1 cellular context compared by ENCODE assay signal in the genomic region with DNA sequence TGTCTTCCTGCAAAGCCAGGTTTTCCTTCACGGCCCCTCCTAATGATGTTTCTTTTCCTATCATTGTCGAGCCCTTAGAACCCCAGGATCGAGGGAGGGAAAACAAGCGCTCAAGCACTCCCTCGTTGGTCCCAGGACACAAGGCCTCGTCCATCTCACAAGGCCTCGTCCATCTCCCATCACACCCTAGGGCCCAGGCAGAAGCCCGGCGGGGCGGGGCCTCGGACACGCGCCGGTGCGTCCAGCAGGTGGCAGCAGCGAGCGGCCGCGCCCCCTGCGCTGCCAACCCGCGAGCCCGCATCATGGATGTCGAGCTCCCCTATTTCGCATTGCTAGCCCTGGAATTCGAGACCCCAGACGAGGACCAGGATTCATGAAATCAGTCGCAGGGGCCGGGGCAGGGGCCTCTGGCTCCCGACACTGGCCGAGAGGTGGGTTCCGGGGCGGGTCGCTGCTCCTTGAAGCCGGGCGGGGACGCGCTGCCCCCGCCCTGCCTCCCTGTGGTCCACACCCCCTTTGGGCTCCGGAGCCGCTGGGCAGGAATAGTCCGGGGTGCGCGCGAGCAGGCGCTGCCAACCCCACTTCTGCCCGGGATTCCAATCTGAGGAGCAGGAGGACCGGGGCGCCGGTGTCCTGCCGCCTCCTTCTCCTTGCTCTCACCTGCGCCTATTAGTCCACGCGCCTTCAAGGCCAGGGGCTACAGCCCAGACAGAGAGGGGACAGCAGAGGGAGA.
TF ChIP-seq lines count a peak whose summit lies in the region.

A gene (plus strand): TSS at position 270 of the 733 bp plus-strand sequence. CDS start 603 bp downstream, outside the sequence.

TF ChIP-seq in WTC11, 78 proteins besides CTCF, POLR2A, EP300 and RAD21 (continued from another document):
- TF ChIP-seq, protein P1, sequence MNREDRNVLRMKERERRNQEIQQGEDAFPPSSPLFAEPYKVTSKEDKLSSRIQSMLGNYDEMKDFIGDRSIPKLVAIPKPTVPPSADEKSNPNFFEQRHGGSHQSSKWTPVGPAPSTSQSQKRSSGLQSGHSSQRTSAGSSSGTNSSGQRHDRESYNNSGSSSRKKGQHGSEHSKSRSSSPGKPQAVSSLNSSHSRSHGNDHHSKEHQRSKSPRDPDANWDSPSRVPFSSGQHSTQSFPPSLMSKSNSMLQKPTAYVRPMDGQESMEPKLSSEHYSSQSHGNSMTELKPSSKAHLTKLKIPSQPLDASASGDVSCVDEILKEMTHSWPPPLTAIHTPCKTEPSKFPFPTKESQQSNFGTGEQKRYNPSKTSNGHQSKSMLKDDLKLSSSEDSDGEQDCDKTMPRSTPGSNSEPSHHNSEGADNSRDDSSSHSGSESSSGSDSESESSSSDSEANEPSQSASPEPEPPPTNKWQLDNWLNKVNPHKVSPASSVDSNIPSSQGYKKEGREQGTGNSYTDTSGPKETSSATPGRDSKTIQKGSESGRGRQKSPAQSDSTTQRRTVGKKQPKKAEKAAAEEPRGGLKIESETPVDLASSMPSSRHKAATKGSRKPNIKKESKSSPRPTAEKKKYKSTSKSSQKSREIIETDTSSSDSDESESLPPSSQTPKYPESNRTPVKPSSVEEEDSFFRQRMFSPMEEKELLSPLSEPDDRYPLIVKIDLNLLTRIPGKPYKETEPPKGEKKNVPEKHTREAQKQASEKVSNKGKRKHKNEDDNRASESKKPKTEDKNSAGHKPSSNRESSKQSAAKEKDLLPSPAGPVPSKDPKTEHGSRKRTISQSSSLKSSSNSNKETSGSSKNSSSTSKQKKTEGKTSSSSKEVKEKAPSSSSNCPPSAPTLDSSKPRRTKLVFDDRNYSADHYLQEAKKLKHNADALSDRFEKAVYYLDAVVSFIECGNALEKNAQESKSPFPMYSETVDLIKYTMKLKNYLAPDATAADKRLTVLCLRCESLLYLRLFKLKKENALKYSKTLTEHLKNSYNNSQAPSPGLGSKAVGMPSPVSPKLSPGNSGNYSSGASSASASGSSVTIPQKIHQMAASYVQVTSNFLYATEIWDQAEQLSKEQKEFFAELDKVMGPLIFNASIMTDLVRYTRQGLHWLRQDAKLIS (CRISPR knock-in tag; IDR thresholded peaks at IDR 0.05; ENCODE audit: borderline replicate concordance): peak; percentile 55; the same call in 1 of the 2 replicates
- TF ChIP-seq PRRX2 (CRISPR knock-in tag; IDR thresholded peaks at IDR 0.05): no peak
- peak; percentile 49; the same call in 1 of the 2 replicates for TF ChIP-seq ZNF121 (CRISPR knock-in tag; IDR thresholded peaks at IDR 0.05)
- TF ChIP-seq RELA (CRISPR knock-in tag; IDR thresholded peaks at IDR 0.05; ENCODE audit: borderline replicate concordance): 0 out of 2 replicates have a peak, but pooled peaks have one; percentile 68
- peak; percentile 64 for TF ChIP-seq ETV6 (CRISPR knock-in tag; IDR thresholded peaks at IDR 0.05)
- TF ChIP-seq, protein P2, sequence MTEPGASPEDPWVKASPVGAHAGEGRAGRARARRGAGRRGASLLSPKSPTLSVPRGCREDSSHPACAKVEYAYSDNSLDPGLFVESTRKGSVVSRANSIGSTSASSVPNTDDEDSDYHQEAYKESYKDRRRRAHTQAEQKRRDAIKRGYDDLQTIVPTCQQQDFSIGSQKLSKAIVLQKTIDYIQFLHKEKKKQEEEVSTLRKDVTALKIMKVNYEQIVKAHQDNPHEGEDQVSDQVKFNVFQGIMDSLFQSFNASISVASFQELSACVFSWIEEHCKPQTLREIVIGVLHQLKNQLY (CRISPR knock-in tag; IDR thresholded peaks at IDR 0.05): no peak
- TF ChIP-seq, protein P3, sequence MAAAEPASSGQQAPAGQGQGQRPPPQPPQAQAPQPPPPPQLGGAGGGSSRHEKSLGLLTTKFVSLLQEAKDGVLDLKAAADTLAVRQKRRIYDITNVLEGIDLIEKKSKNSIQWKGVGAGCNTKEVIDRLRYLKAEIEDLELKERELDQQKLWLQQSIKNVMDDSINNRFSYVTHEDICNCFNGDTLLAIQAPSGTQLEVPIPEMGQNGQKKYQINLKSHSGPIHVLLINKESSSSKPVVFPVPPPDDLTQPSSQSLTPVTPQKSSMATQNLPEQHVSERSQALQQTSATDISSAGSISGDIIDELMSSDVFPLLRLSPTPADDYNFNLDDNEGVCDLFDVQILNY (CRISPR knock-in tag; IDR thresholded peaks at IDR 0.05): peak; percentile 57; the same call in 1 of the 2 replicates
- TF ChIP-seq, protein P4, sequence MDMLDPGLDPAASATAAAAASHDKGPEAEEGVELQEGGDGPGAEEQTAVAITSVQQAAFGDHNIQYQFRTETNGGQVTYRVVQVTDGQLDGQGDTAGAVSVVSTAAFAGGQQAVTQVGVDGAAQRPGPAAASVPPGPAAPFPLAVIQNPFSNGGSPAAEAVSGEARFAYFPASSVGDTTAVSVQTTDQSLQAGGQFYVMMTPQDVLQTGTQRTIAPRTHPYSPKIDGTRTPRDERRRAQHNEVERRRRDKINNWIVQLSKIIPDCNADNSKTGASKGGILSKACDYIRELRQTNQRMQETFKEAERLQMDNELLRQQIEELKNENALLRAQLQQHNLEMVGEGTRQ (CRISPR knock-in tag; IDR thresholded peaks at IDR 0.05): no peak
